In the genomic region with DNA sequence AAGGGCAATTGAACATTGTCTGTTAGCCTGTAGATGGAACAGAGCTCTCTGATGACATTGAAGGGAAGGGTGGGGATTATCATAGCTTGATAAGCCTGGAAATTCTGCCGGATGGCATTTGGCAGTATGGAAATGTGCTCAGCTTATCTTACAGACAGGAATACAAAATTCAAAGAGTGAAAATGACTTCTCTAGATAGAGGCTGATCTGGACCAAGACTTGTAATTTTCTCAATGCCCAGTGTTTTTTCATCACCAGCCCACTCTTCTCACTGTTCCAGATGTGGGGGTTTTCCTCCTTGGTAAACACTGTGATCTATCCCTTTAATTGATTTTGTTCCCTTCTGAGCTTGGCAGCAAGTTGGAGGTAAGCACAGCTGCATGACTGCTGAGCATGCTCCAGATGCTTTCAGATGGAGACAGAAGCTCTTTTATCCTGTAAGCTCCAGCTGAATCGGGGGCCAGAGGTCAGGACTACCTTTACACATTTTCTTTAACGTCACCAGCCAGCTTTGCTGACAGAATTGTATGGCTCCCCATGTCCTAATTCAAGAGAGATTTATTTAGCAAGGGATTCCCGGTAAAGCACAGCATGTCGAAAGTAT, we compare ENCODE assay signal across 18 cellular contexts.
DNase-seq lines count a peak whose midpoint lies in the region; ATAC-seq and TF ChIP-seq lines count a peak whose summit lies in the region.
"Had no signal": no experiment of that assay in that cellular context is flagged by ENCODE, and none has a peak within 500 bp of the region (broad histone marks: within the 10 kb centered on the region; RNA-seq: fewer than 3 reads in every experiment).

No MANE protein-coding gene starts in this region.

- H3K27ac ChIP-seq in IMR-90 (ENCODE audit: insufficient read depth, low read length) (no peak overlapping the region), osteoblast (ENCODE audit: low read depth, low read length) (no peak overlapping the region), esophagus muscularis mucosa (replicated peaks in 1 of 4) (no peak overlapping the region)
- H3K27ac ChIP-seq: HL-60, parathyroid adenoma, testis, vagina had no signal

- no peak for TF ChIP-seq POLR2A in IMR-90 (IDR thresholded peaks at IDR 0.05; ENCODE audit: low read depth, low read length)
- TF ChIP-seq POLR2A in esophagus muscularis mucosa (IDR thresholded peaks at IDR 0.05; ENCODE audit: low read depth), result no peak

- TF ChIP-seq EP300 in esophagus muscularis mucosa (IDR thresholded peaks at IDR 0.05), result no peak

- TF ChIP-seq RAD21 in IMR-90 (IDR thresholded peaks at IDR 0.05; ENCODE audit: low read length), result no peak

- H3K56ac ChIP-seq in IMR-90 (ENCODE audit: extremely low read depth, insufficient read depth, low read length), result no peak overlapping the region

- no peak overlapping the region for H4K91ac ChIP-seq in IMR-90 (ENCODE audit: insufficient read depth, low read depth, low read length)

- no peak for TF ChIP-seq CTCF in IMR-90 (conservative IDR thresholded peaks at IDR 0.05; ENCODE audit: low read depth, low read length)
- TF ChIP-seq CTCF in brain (conservative IDR thresholded peaks at IDR 0.05), result no peak
- TF ChIP-seq CTCF in osteoblast (IDR thresholded peaks at IDR 0.05; ENCODE audit: extremely low read depth, low read depth, low read length), result no peak
- TF ChIP-seq CTCF in esophagus muscularis mucosa (IDR thresholded peaks at IDR 0.05), result no peak

- no peak overlapping the region for H2AK9ac ChIP-seq in IMR-90 (replicated peaks; ENCODE audit: low read depth, low read length, poor library complexity)

- H3K9ac ChIP-seq in IMR-90 (ENCODE audit: low read depth, low read length), result no peak overlapping the region
- H3K9ac ChIP-seq: parathyroid adenoma had no signal

- H3K36me3 ChIP-seq in IMR-90 (ENCODE audit: control insufficient read depth, insufficient read depth, low read length), result no peaks in the 10 kb centered on the region
- H3K36me3 ChIP-seq in osteoblast (ENCODE audit: insufficient read depth, low read length), result no peaks in the 10 kb centered on the region
- H3K36me3 ChIP-seq in esophagus muscularis mucosa, result no peaks in the 10 kb centered on the region
- H3K36me3 ChIP-seq: vagina had no signal

- H2BK15ac ChIP-seq in IMR-90 (ENCODE audit: low read depth, low read length), result 0 out of 3 replicates have a peak overlapping the region, but pooled peaks have one; percentile 33

- WGBS in IMR-90 (ENCODE audit: extremely low coverage in 2 of 2, insufficient read length in 1 of 2), 2 experiments, result no CpG with 5 or more reads among the region's 5 CpGs
- 67% methylated on average over 5 of the region's 5 CpGs for WGBS in esophagus muscularis mucosa

- peaks cover 0 to 7% (median 3%) of the 10 kb centered on the region in 5 experiments for H3K9me3 Mint-ChIP-seq in brain
- H3K9me3 Mint-ChIP-seq: dendritic cell treated with granulocyte-macrophage colony-stimulating factor and Interleukin-4, amounts not matched to agents 40 ng/mL and 50 ng/mL, for 4 days had no signal

- H3K9me3 ChIP-seq in IMR-90 (ENCODE audit: control insufficient read depth, insufficient read depth, low read length) (no peaks in the 10 kb centered on the region), osteoblast (ENCODE audit: low read depth, low read length) (no peaks in the 10 kb centered on the region), esophagus muscularis mucosa (no peaks in the 10 kb centered on the region)
- H3K9me3 ChIP-seq: testis, vagina had no signal

- in situ Hi-C loops in IMR-90 (cut with MboI; ENCODE audit: low sequenced_read_pairs), result no loop called here

- H3K18ac ChIP-seq in IMR-90 (ENCODE audit: low read depth, low read length), result no peak overlapping the region

- no peak overlapping the region for H3K4me3 ChIP-seq in IMR-90 (ENCODE audit: insufficient read depth, low read depth, low read length)
- no peak overlapping the region for H3K4me3 ChIP-seq in osteoblast (ENCODE audit: insufficient read depth, low read length)
- H3K4me3 ChIP-seq in esophagus muscularis mucosa, result no peak overlapping the region
- H3K4me3 ChIP-seq: lung, testis, vagina had no signal

- H2AK5ac ChIP-seq in IMR-90 (ENCODE audit: low read depth, low read length), result no peak overlapping the region

- no peak overlapping the region for H3K4ac ChIP-seq in IMR-90 (ENCODE audit: low read depth, low read length)

- H4K20me1 ChIP-seq in IMR-90 (ENCODE audit: insufficient read depth, low read length) (no peaks in the 10 kb centered on the region), osteoblast (ENCODE audit: insufficient read depth, low read length) (no peaks in the 10 kb centered on the region)

- H3K27ac Mint-ChIP-seq in brain, result peak overlapping the region in 3 of 5 experiments; percentile 23 to 72 (median 55)
- H3K27ac Mint-ChIP-seq: activated CD4-positive, alpha-beta memory T cell treated with anti-CD3 and anti-CD28 coated beads for 36 hours; CD4-positive, CD25-positive, alpha-beta regulatory T cell; dendritic cell treated with granulocyte-macrophage colony-stimulating factor and Interleukin-4, amounts not matched to agents 40 ng/mL and 50 ng/mL, for 4 days had no signal

- H3K4me3 Mint-ChIP-seq in brain, result peak overlapping the region in 3 of 5 experiments; percentile 10 to 33 (median 30)
- H3K4me3 Mint-ChIP-seq: activated CD4-positive, alpha-beta memory T cell treated with anti-CD3 and anti-CD28 coated beads for 36 hours; CD4-positive, CD25-positive, alpha-beta regulatory T cell; dendritic cell treated with granulocyte-macrophage colony-stimulating factor and Interleukin-4, amounts not matched to agents 40 ng/mL and 50 ng/mL, for 4 days had no signal

- H3K4me1 ChIP-seq in IMR-90 (ENCODE audit: control insufficient read depth, insufficient read depth, low read length) (peaks cover 2% of the 10 kb centered on the region; the same call in 1 of the 2 replicates), osteoblast (ENCODE audit: insufficient read depth, low read length) (peaks cover 18% of the 10 kb centered on the region), esophagus muscularis mucosa (peaks cover 0 to 5% (median 0%) of the 10 kb centered on the region in 4 donors)
- H3K4me1 ChIP-seq: parathyroid adenoma, testis, vagina had no signal

- 0 out of 2 replicates have a peak overlapping the region, but pooled peaks have one; percentile 1 for H3K14ac ChIP-seq in IMR-90 (replicated peaks; ENCODE audit: low read depth, low read length)

- H3K4me1 Mint-ChIP-seq in brain, result peaks cover 21% of the 10 kb centered on the region
- H3K4me1 Mint-ChIP-seq: CD4-positive, CD25-positive, alpha-beta regulatory T cell had no signal

- H3K27me3 Mint-ChIP-seq in brain, result no peaks in the 10 kb centered on the region
- H3K27me3 Mint-ChIP-seq: activated CD4-positive, alpha-beta memory T cell treated with anti-CD3 and anti-CD28 coated beads for 36 hours; CD4-positive, CD25-positive, alpha-beta regulatory T cell; dendritic cell treated with granulocyte-macrophage colony-stimulating factor and Interleukin-4, amounts not matched to agents 40 ng/mL and 50 ng/mL, for 4 days had no signal

- BruUV-seq in IMR-90 (replicated peaks; lab: Mats Ljungman, UMichigan), result no TSS peak

- DNase-seq in IMR-90 (no peak), hippocampal formation (lab: John Stamatoyannopoulos, UW) (peak; percentile 55 to 70), osteoblast (ENCODE audit: insufficient read length, low spot score, missing footprints) (no peak), esophagus muscularis mucosa (ENCODE audit: extremely low spot score) (no peak)
- DNase-seq in activated naive CD4-positive, alpha-beta T cell (lab: John Stamatoyannopoulos, UW), result no peak
- DNase-seq: activated CD4-positive, alpha-beta memory T cell treated with anti-CD3 and anti-CD28 coated beads for 36 hours; activated gamma-delta T cell treated with Interleukin-2 at 50 U/mL for 16 hours; CD4-positive, CD25-positive, alpha-beta regulatory T cell; foreskin fibroblast; NCI-H1417; testis had no signal

- H3K79me1 ChIP-seq in IMR-90 (ENCODE audit: low read depth in 1 of 2, low read length in 2 of 2), result no peaks in the 10 kb centered on the region

- no peak overlapping the region for H2BK120ac ChIP-seq in IMR-90 (ENCODE audit: low read depth, low read length)

- no peak for ATAC-seq in IMR-90 (ENCODE audit: low read depth)
- no peak for ATAC-seq in HG03520 (IDR thresholded peaks at IDR 0.05; ENCODE audit: unreplicated experiment)

- H3K79me2 ChIP-seq in osteoblast (ENCODE audit: insufficient read depth, low read length), result no peaks in the 10 kb centered on the region
- H3K79me2 ChIP-seq: parathyroid adenoma had no signal

- no peaks in the 10 kb centered on the region for H3K36me3 Mint-ChIP-seq in brain
- H3K36me3 Mint-ChIP-seq: activated CD4-positive, alpha-beta memory T cell treated with anti-CD3 and anti-CD28 coated beads for 36 hours; CD4-positive, CD25-positive, alpha-beta regulatory T cell had no signal

- no peak overlapping the region for H4K5ac ChIP-seq in IMR-90 (ENCODE audit: low read depth, low read length)

- POLR2A ChIA-PET in IMR-90 (lab: Charles Lee; ENCODE audit: unreplicated experiment), result interaction anchor here (0.6 kb wide), 1 partner anchor 266 kb away, joined by 4 read pairs; no protein-coding TSS in a partner anchor

- CTCF ChIA-PET in IMR-90 (lab: Yijun Ruan, JAX), result interaction anchor here (0.8 kb wide), 1 partner anchor 9 kb away, joined by 3 read pairs; no protein-coding TSS in a partner anchor

- dilution Hi-C loops in IMR-90 (cut with HindIII; ENCODE audit: low sequenced_read_pairs, unreplicated experiment), result no loop called here

- H4K8ac ChIP-seq in IMR-90 (ENCODE audit: low read depth in 2 of 2, low read length in 2 of 2), result no peak overlapping the region

- H2AFZ ChIP-seq in IMR-90 (replicated peaks; ENCODE audit: low read length, poor library complexity) (no peak overlapping the region), osteoblast (ENCODE audit: low read length) (peak overlapping the region; percentile 21)
- H2AFZ ChIP-seq: parathyroid adenoma had no signal

- H3K23ac ChIP-seq in IMR-90 (ENCODE audit: low read depth, low read length), result no peak overlapping the region

- intact Hi-C loops in IMR-90 (cut with micrococcal nuclease) (no loop called here), esophagus muscularis mucosa (cut with DNase I) (no loop called here)

- no peak overlapping the region for H2BK5ac ChIP-seq in IMR-90 (ENCODE audit: low read depth, low read length, poor library complexity, severe bottlenecking)

- H3K9me1 ChIP-seq in IMR-90 (ENCODE audit: insufficient read depth, low read length), result 0 out of 2 replicates have a peak, but pooled peaks cover 3% of the 10 kb centered on the region

- no peaks in the 10 kb centered on the region for H3K27me3 ChIP-seq in IMR-90 (ENCODE audit: control insufficient read depth, insufficient read depth, low read length)
- H3K27me3 ChIP-seq in osteoblast (ENCODE audit: insufficient read depth, low read length), result no peaks in the 10 kb centered on the region
- no peaks in the 10 kb centered on the region for H3K27me3 ChIP-seq in esophagus muscularis mucosa
- H3K27me3 ChIP-seq: testis, vagina had no signal

- H3K4me2 ChIP-seq in IMR-90 (ENCODE audit: low read depth, low read length) (no peak overlapping the region), osteoblast (ENCODE audit: insufficient read depth, low read length) (no peak overlapping the region)

- H2BK20ac ChIP-seq in IMR-90 (ENCODE audit: low read depth, low read length), result no peak overlapping the region

TF ChIP-seq in IMR-90, 13 proteins besides CTCF, POLR2A, EP300 and RAD21 (continues in another document):
- TF ChIP-seq SMC3 (IDR thresholded peaks at IDR 0.05; ENCODE audit: low read depth, low read length) (no peak), MAZ (IDR thresholded peaks at IDR 0.05; ENCODE audit: borderline replicate concordance, low read depth, low read length) (no peak)

Comparison
In these comparisons a context has a peak if more than half of its experiments do, and no peak if none do; other contexts are left out.
1. DNase-seq: peak in hippocampal formation (2 of 2); none in IMR-90 (single experiment), osteoblast (single experiment), activated naive CD4-positive, alpha-beta T cell (0 of 4) and esophagus muscularis mucosa (single experiment).